1 cellular context compared by ENCODE assay signal in genomic region chr5:27406020-27406419, GRCh38.
TF ChIP-seq lines count a peak whose summit lies in the region.

No MANE protein-coding gene starts in this region.

TF ChIP-seq in HEK293, 187 proteins besides CTCF, POLR2A, EP300 and RAD21 (continued from another document):
- TF ChIP-seq, protein P1, sequence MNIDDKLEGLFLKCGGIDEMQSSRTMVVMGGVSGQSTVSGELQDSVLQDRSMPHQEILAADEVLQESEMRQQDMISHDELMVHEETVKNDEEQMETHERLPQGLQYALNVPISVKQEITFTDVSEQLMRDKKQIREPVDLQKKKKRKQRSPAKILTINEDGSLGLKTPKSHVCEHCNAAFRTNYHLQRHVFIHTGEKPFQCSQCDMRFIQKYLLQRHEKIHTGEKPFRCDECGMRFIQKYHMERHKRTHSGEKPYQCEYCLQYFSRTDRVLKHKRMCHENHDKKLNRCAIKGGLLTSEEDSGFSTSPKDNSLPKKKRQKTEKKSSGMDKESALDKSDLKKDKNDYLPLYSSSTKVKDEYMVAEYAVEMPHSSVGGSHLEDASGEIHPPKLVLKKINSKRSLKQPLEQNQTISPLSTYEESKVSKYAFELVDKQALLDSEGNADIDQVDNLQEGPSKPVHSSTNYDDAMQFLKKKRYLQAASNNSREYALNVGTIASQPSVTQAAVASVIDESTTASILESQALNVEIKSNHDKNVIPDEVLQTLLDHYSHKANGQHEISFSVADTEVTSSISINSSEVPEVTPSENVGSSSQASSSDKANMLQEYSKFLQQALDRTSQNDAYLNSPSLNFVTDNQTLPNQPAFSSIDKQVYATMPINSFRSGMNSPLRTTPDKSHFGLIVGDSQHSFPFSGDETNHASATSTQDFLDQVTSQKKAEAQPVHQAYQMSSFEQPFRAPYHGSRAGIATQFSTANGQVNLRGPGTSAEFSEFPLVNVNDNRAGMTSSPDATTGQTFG (tag by site-specific recombination; IDR thresholded peaks at IDR 0.05; ENCODE audit: borderline replicate concordance) = no peak
- TF ChIP-seq ZBTB21 (tag by site-specific recombination; IDR thresholded peaks at IDR 0.05) = 0 out of 2 replicates have a peak, but pooled peaks have one; percentile 19
- TF ChIP-seq ZNF792 (tag by site-specific recombination; IDR thresholded peaks at IDR 0.05) = no peak
- TF ChIP-seq ZNF354C (tag by site-specific recombination; IDR thresholded peaks at IDR 0.05; ENCODE audit: borderline replicate concordance, low read depth) = peak; percentile 76; the same call in 1 of the 2 replicates
- no peak for TF ChIP-seq MYNN (tag by site-specific recombination; IDR thresholded peaks at IDR 0.05; ENCODE audit: borderline replicate concordance)
- TF ChIP-seq SCRT2 (tag by site-specific recombination; IDR thresholded peaks at IDR 0.05) = no peak
- TF ChIP-seq, protein P2, sequence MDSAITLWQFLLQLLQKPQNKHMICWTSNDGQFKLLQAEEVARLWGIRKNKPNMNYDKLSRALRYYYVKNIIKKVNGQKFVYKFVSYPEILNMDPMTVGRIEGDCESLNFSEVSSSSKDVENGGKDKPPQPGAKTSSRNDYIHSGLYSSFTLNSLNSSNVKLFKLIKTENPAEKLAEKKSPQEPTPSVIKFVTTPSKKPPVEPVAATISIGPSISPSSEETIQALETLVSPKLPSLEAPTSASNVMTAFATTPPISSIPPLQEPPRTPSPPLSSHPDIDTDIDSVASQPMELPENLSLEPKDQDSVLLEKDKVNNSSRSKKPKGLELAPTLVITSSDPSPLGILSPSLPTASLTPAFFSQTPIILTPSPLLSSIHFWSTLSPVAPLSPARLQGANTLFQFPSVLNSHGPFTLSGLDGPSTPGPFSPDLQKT (IDR thresholded peaks at IDR 0.05; ENCODE audit: borderline replicate concordance, low read depth, low read length) = no peak
- TF ChIP-seq ZNF174 (tag by site-specific recombination; IDR thresholded peaks at IDR 0.05) = no peak
- TF ChIP-seq ZNF211 (tag by site-specific recombination; IDR thresholded peaks at IDR 0.05; ENCODE audit: low read depth) = no peak
- no peak for TF ChIP-seq ZNF350 (tag by site-specific recombination; IDR thresholded peaks at IDR 0.05)
- no peak for TF ChIP-seq ZNF324 (tag by site-specific recombination; IDR thresholded peaks at IDR 0.05)
- TF ChIP-seq ZNF664 (tag by site-specific recombination; IDR thresholded peaks at IDR 0.05) = no peak
- no peak for TF ChIP-seq ZFP3 (tag by site-specific recombination; IDR thresholded peaks at IDR 0.05; ENCODE audit: low read depth)
- no peak for TF ChIP-seq HOXC10 (CRISPR knock-in tag; IDR thresholded peaks at IDR 0.05)
- no peak for TF ChIP-seq IKZF3 (tag by site-specific recombination; IDR thresholded peaks at IDR 0.05)
- TF ChIP-seq, protein P3, sequence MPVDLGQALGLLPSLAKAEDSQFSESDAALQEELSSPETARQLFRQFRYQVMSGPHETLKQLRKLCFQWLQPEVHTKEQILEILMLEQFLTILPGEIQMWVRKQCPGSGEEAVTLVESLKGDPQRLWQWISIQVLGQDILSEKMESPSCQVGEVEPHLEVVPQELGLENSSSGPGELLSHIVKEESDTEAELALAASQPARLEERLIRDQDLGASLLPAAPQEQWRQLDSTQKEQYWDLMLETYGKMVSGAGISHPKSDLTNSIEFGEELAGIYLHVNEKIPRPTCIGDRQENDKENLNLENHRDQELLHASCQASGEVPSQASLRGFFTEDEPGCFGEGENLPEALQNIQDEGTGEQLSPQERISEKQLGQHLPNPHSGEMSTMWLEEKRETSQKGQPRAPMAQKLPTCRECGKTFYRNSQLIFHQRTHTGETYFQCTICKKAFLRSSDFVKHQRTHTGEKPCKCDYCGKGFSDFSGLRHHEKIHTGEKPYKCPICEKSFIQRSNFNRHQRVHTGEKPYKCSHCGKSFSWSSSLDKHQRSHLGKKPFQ (tag by site-specific recombination; IDR thresholded peaks at IDR 0.05) = no peak
- no peak for TF ChIP-seq BCL11A (tag by site-specific recombination; IDR thresholded peaks at IDR 0.05; ENCODE audit: low read depth)
- TF ChIP-seq ZNF501 (tag by site-specific recombination; IDR thresholded peaks at IDR 0.05) = no peak
- TF ChIP-seq ZNF146 (tag by site-specific recombination; IDR thresholded peaks at IDR 0.05) = no peak
- no peak for TF ChIP-seq ZNF223 (tag by site-specific recombination; IDR thresholded peaks at IDR 0.05)
- TF ChIP-seq OVOL3 (tag by site-specific recombination; IDR thresholded peaks at IDR 0.05) = no peak
- TF ChIP-seq ZBTB1 (tag by site-specific recombination; IDR thresholded peaks at IDR 0.05) = no peak
- no peak for TF ChIP-seq SP7 (tag by site-specific recombination; IDR thresholded peaks at IDR 0.05)
- peak; percentile 74 for TF ChIP-seq ZNF433 (tag by site-specific recombination; IDR thresholded peaks at IDR 0.05; ENCODE audit: low read depth)
- TF ChIP-seq, protein P4, sequence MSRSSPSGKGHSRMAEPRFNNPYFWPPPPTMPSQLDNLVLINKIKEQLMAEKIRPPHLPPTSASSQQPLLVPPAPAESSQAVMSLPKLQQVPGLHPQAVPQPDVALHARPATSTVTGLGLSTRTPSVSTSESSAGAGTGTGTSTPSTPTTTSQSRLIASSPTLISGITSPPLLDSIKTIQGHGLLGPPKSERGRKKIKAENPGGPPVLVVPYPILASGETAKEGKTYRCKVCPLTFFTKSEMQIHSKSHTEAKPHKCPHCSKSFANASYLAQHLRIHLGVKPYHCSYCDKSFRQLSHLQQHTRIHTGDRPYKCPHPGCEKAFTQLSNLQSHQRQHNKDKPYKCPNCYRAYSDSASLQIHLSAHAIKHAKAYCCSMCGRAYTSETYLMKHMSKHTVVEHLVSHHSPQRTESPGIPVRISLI (tag by site-specific recombination; IDR thresholded peaks at IDR 0.05) = no peak
- no peak for TF ChIP-seq ZNF548 (tag by site-specific recombination; IDR thresholded peaks at IDR 0.05)
- TF ChIP-seq, protein P5, sequence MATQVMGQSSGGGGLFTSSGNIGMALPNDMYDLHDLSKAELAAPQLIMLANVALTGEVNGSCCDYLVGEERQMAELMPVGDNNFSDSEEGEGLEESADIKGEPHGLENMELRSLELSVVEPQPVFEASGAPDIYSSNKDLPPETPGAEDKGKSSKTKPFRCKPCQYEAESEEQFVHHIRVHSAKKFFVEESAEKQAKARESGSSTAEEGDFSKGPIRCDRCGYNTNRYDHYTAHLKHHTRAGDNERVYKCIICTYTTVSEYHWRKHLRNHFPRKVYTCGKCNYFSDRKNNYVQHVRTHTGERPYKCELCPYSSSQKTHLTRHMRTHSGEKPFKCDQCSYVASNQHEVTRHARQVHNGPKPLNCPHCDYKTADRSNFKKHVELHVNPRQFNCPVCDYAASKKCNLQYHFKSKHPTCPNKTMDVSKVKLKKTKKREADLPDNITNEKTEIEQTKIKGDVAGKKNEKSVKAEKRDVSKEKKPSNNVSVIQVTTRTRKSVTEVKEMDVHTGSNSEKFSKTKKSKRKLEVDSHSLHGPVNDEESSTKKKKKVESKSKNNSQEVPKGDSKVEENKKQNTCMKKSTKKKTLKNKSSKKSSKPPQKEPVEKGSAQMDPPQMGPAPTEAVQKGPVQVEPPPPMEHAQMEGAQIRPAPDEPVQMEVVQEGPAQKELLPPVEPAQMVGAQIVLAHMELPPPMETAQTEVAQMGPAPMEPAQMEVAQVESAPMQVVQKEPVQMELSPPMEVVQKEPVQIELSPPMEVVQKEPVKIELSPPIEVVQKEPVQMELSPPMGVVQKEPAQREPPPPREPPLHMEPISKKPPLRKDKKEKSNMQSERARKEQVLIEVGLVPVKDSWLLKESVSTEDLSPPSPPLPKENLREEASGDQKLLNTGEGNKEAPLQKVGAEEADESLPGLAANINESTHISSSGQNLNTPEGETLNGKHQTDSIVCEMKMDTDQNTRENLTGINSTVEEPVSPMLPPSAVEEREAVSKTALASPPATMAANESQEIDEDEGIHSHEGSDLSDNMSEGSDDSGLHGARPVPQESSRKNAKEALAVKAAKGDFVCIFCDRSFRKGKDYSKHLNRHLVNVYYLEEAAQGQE (tag by site-specific recombination; IDR thresholded peaks at IDR 0.05) = peak; percentile 69; the same call in 1 of the 2 replicates
- no peak for TF ChIP-seq ZNF335 (tag by site-specific recombination; conservative IDR thresholded peaks at IDR 0.05)
TF ChIP-seq in HEK293: peak in this region for 20.
